ENCODE assay signal across 24 cellular contexts in the genomic region with DNA sequence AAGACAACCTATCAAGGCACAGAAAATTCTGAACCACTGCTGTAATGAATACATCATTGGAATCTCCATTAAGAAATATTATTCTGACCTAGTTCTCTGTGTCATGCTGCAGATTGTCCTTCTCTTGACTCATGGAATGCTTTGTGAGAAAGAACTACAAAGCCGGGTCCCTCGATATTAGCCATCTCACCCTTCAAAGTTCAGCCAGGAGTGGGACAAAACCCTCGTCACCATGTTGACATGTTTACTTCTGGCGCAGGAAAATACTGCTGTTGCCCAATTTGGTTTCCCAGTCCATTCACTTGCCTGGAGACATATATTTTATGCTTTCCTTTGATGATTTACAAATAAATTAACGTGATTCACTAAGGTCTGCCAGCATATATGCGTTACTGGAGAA. TPM values are rescaled to one million over a fixed set of nuclear protein-coding genes. Genes with fewer than 3 reads are reported as not detected.
DNase-seq lines count a peak whose midpoint lies in the region; ATAC-seq and TF ChIP-seq lines count a peak whose summit lies in the region.
"Had no signal": no experiment of that assay in that cellular context is flagged by ENCODE, and none has a peak within 500 bp of the region (broad histone marks: within the 10 kb centered on the region; RNA-seq: fewer than 3 reads in every experiment).

No MANE protein-coding gene starts in this region.

- H3K4me3 ChIP-seq in uterus (no peak overlapping the region), mammary epithelial cell (replicated peaks in 1 of 3; ENCODE audit: insufficient read depth in 1 of 3, low read depth in 2 of 3, low read length in 3 of 3) (no peak overlapping the region)
- H3K4me3 ChIP-seq: A549; BLaER1 treated with 17β-estradiol and CSF1 and Interleukin-3, amounts not matched to agents 10 nM and 100 nM; GM12878; GM23338 had no signal

- in situ Hi-C loops in mammary epithelial cell (cut with MboI; ENCODE audit: low sequenced_read_pairs in 2 of 2) = no loop called here

- no peak overlapping the region for H3K9ac ChIP-seq in mammary epithelial cell (ENCODE audit: insufficient read depth, low read length)
- H3K9ac ChIP-seq: BLaER1 treated with 17β-estradiol and CSF1 and Interleukin-3, amounts not matched to agents 10 nM and 100 nM had no signal

- 54% methylated on average over 6 of the region's 6 CpGs for WGBS in mammary epithelial cell (ENCODE audit: low coverage, missing lambda C conversion rate)

- H3K27me3 ChIP-seq in uterus (no peaks in the 10 kb centered on the region), mammary epithelial cell (ENCODE audit: insufficient read depth, low read length) (peaks cover 11% of the 10 kb centered on the region)
- H3K27me3 ChIP-seq: BE2C had no signal

- H3K4me1 ChIP-seq in uterus = peaks cover 3 to 20% of the 10 kb centered on the region in 2 donors
- no peaks in the 10 kb centered on the region for H3K4me1 ChIP-seq in mammary epithelial cell (ENCODE audit: insufficient read depth, low read length)
- H3K4me1 ChIP-seq: BE2C had no signal

- no peaks in the 10 kb centered on the region for H4K20me1 ChIP-seq in mammary epithelial cell (ENCODE audit: insufficient read depth, low read length)

- no peak overlapping the region for H2AFZ ChIP-seq in mammary epithelial cell (ENCODE audit: low read depth, low read length)
- H2AFZ ChIP-seq: GM23338 had no signal

- TF ChIP-seq CTCF in uterus (IDR thresholded peaks at IDR 0.05) (no peak), mammary epithelial cell (conservative IDR thresholded peaks at IDR 0.05 in 1 of 2, IDR thresholded peaks at IDR 0.05 in 1 of 2; ENCODE audit: extremely low read depth in 1 of 2, insufficient read depth in 1 of 2, low read depth in 1 of 2, low read length in 2 of 2) (no peak)

- no peak for DNase-seq in Right ventricle myocardium superior
- DNase-seq in left ventricle myocardium superior = no peak
- peak; percentile 44 for DNase-seq in left kidney (ENCODE audit: low read depth, low spot score)
- DNase-seq in uterus = peak; percentile 47 to 76
- no peak for DNase-seq in mammary epithelial cell
- DNase-seq: 8988T; ACHN; AML-193; BE2C; CD4-positive, alpha-beta T cell; CD8-positive, alpha-beta memory T cell; DMS 273 treated with DMSO at 0.1 percent for 48 hours; DMS79; EL; GDM1; H9 had no signal

- ATAC-seq in Right ventricle myocardium superior (ENCODE audit: poor library complexity) (peak; percentile 20), left ventricle myocardium superior (no peak), GM18861 (IDR thresholded peaks at IDR 0.05; ENCODE audit: unreplicated experiment) (no peak)
- ATAC-seq: A549, GM12878, GM23338, HCT116 had no signal

- H3K9me3 ChIP-seq in uterus (no peaks in the 10 kb centered on the region), mammary epithelial cell (replicated peaks; ENCODE audit: insufficient read depth, low read length) (no peaks in the 10 kb centered on the region)
- H3K9me3 ChIP-seq: A549, BE2C had no signal

- H3K36me3 ChIP-seq in uterus (no peaks in the 10 kb centered on the region), mammary epithelial cell (ENCODE audit: insufficient read depth, low read length) (no peaks in the 10 kb centered on the region)
- H3K36me3 ChIP-seq: BE2C; BLaER1 treated with 17β-estradiol and CSF1 and Interleukin-3, amounts not matched to agents 10 nM and 100 nM had no signal

- no peak overlapping the region for H3K4me2 ChIP-seq in mammary epithelial cell (ENCODE audit: insufficient read depth, low read depth, low read length)
- H3K4me2 ChIP-seq: A549; BLaER1 treated with 17β-estradiol and CSF1 and Interleukin-3, amounts not matched to agents 10 nM and 100 nM; GM23338 had no signal

- no peak for TF ChIP-seq POLR2A in uterus (IDR thresholded peaks at IDR 0.05)

- dilution Hi-C loops in mammary epithelial cell (cut with HindIII; ENCODE audit: low sequenced_read_pairs) = no loop called here

- intact Hi-C loops in Right ventricle myocardium superior (cut with DNase I) (no loop called here), left ventricle myocardium superior (cut with micrococcal nuclease) (no loop called here), uterus (cut with DNase I; ENCODE audit: low total_unique reads) (no loop called here), mammary epithelial cell (cut with micrococcal nuclease) (no loop called here)

- BruUV-seq in mammary epithelial cell (replicated peaks; lab: Mats Ljungman, UMichigan) = no TSS peak

- CTCF ChIA-PET in mammary epithelial cell (lab: Charles Lee; ENCODE audit: low non-redundant PET) = no interaction called here

- no peaks in the 10 kb centered on the region for H3K79me2 ChIP-seq in mammary epithelial cell (ENCODE audit: insufficient read depth, low read length)

- peak overlapping the region; percentile 69 to 73 for H3K27ac ChIP-seq in uterus
- no peak overlapping the region for H3K27ac ChIP-seq in mammary epithelial cell (ENCODE audit: insufficient read depth, low read depth, low read length)
- H3K27ac ChIP-seq: A549; BLaER1 treated with 17β-estradiol and CSF1 and Interleukin-3, amounts not matched to agents 10 nM and 100 nM had no signal

RNA-seq across cellular contexts. Expression of gene WT1, which starts 10.9 kb away (rescaled TPM):
- total RNA-seq in Right ventricle myocardium superior (2.3 TPM), left ventricle myocardium superior (2.6 TPM), uterus (100 to 1,000 TPM in 1 of 4 donors, 10 to 100 TPM in 3; 51.2 to 125 (median 53.6) TPM), mammary epithelial cell (not detected)
- not detected for polyA plus RNA-seq in mammary epithelial cell
- polyA minus RNA-seq in mammary epithelial cell = not detected
- total RNA-seq: CD4-positive, alpha-beta T cell; CD8-positive, alpha-beta memory T cell; GM12878; H4 had no signal
- polyA plus RNA-seq: CD14-positive monocyte; CD8-positive, alpha-beta memory T cell; GM23338 had no signal

Comparison
In these comparisons a context has a peak if more than half of its experiments do, and no peak if none do; other contexts are left out.
1. DNase-seq: peak in left kidney (single experiment) and uterus (2 of 2); none in Right ventricle myocardium superior (single experiment), left ventricle myocardium superior (single experiment) and mammary epithelial cell (single experiment).
2. RNA of gene WT1, which starts 10.9 kb away (total RNA-seq): 51.2 to 125 TPM in uterus; 2.6 TPM in left ventricle myocardium superior (single experiment), 2.3 TPM in Right ventricle myocardium superior (single experiment) and not detected in mammary epithelial cell; every median in the first group is over 10 times any median in the second.